ENCODE assay signal across 18 cellular contexts in the genomic region with DNA sequence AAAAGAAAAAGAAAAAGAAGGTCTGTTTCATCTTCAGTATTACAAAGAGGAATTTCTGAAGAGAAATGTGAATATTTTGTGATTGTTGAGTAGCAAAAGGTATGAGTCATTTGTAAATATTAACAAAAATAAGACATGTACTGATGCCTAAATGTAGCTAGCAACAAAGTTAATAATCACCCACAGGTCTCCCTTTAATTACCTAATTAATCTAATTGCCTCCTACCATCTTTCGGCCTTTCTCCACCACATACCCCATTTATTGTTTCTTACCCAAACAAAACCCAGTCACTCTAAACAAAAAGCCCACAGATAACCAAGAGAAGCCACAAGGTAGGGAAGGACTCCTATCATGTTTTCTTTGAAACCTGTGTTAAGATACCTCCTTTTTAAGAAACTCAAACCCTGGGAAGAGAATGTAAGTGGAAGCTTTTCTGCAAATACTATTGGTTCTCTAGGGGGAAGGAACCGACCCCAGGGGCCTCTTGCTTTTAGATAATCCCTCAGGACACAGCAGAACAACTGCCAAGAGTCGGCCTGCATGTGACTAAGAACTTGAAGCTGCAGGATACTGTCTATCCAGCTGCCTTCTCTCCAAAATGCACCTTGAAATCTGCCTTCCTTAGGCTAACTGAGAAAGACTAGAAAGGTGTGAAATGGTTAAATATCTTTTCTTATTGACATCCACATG. TPM values are rescaled to one million over a fixed set of nuclear protein-coding genes. Genes with fewer than 3 reads are reported as not detected.
DNase-seq lines count a peak whose midpoint lies in the region; ATAC-seq and TF ChIP-seq lines count a peak whose summit lies in the region.
"Had no signal": no experiment of that assay in that cellular context is flagged by ENCODE, and none has a peak within 500 bp of the region (broad histone marks: within the 10 kb centered on the region; RNA-seq: fewer than 3 reads in every experiment).

No MANE protein-coding gene starts in this region.

- H3K27me3 ChIP-seq in PC-3 (ENCODE audit: low read length): no peaks in the 10 kb centered on the region
- H3K27me3 ChIP-seq: thyroid gland had no signal

- H3K4me3 ChIP-seq in PC-3 (ENCODE audit: low read length) (no peak overlapping the region), fibroblast of pulmonary artery (replicated peaks; ENCODE audit: low read depth, low read length) (no peak overlapping the region)
- H3K4me3 ChIP-seq: thyroid gland had no signal

- H3K4me2 ChIP-seq in PC-3 (ENCODE audit: low read length): no peak overlapping the region

- POLR2A ChIA-PET in PC-3 (lab: Charles Lee; ENCODE audit: unreplicated experiment): no interaction called here

- H2AFZ ChIP-seq in PC-3 (ENCODE audit: low read length): peak overlapping the region; percentile 24; the same call in 1 of the 2 replicates

- H3K36me3 ChIP-seq in PC-3 (ENCODE audit: low read depth, low read length): no peaks in the 10 kb centered on the region
- H3K36me3 ChIP-seq: thyroid gland had no signal

- intact Hi-C loops in PC-3 (cut with micrococcal nuclease) (no loop called here), sciatic nerve (cut with DNase I) (no loop called here)

- no peaks in the 10 kb centered on the region for H4K20me1 ChIP-seq in PC-3 (ENCODE audit: low read length)

- H3K9me3 ChIP-seq in PC-3 (ENCODE audit: low read length): no peaks in the 10 kb centered on the region
- H3K9me3 ChIP-seq: thyroid gland had no signal

- ATAC-seq in PC-3: peak; percentile 40
- no peak for ATAC-seq in sciatic nerve
- no peak for ATAC-seq in GM21619 (IDR thresholded peaks at IDR 0.05; ENCODE audit: unreplicated experiment)
- ATAC-seq: activated CD8-positive, alpha-beta memory T cell treated with anti-CD3 and anti-CD28 coated beads, Interleukin-2, amount 10 ng/mL, durations not matched to agents 7 days and 5 days; CD8-positive, alpha-beta T cell; esophagus mucosa had no signal

- DNase-seq in LHCN-M2 (ENCODE audit: low read depth): peak; percentile 40
- DNase-seq in PC-3: no peak
- DNase-seq in fibroblast of pulmonary artery (ENCODE audit: low read depth): peak; percentile 41
- peak; percentile 15 for DNase-seq in sciatic nerve (ENCODE audit: low spot score)
- DNase-seq in activated CD4-positive, alpha-beta T cell treated with anti-CD3 and anti-CD28 coated beads, Interleukin-2, amount 50 U/mL, for 1 hour: no peak
- DNase-seq in RPMI8226: no peak
- DNase-seq: activated CD4-positive, alpha-beta T cell treated with anti-CD3 and anti-CD28 coated beads for 48 hours; activated CD8-positive, alpha-beta memory T cell treated with anti-CD3 and anti-CD28 coated beads, Interleukin-2, amount 10 ng/mL, durations not matched to agents 7 days and 5 days; activated naive CD8-positive, alpha-beta T cell treated with anti-CD3 and anti-CD28 coated beads for 36 hours; CD8-positive, alpha-beta T cell; DMS79; effector memory CD4-positive, alpha-beta T cell; Karpas-422; kidney glomerular epithelial cell; SHP77; thyroid gland had no signal

- BruUV-seq in PC-3 (replicated peaks; lab: Mats Ljungman, UMichigan): no TSS peak

- H3K27ac ChIP-seq in PC-3 (ENCODE audit: low read length): no peak overlapping the region
- H3K27ac ChIP-seq: thyroid gland had no signal

- no peaks in the 10 kb centered on the region for H3F3A ChIP-seq in PC-3 (ENCODE audit: low read length, unreplicated experiment)

- no peaks in the 10 kb centered on the region for H3K79me2 ChIP-seq in PC-3 (ENCODE audit: low read length)

- peaks cover under 1% of the 10 kb centered on the region; the same call in 1 of the 2 replicates for H3K4me1 ChIP-seq in PC-3 (ENCODE audit: insufficient read depth, low read length)
- H3K4me1 ChIP-seq: thyroid gland had no signal

- H3K9me2 ChIP-seq in PC-3 (replicated peaks; ENCODE audit: low read length): no peaks in the 10 kb centered on the region

- TF ChIP-seq CTCF in PC-3 (conservative IDR thresholded peaks at IDR 0.05; ENCODE audit: low read depth, low read length): no peak
- no peak for TF ChIP-seq CTCF in fibroblast of pulmonary artery (IDR thresholded peaks at IDR 0.05; ENCODE audit: low read length, missing control alignments)

- H3K9ac ChIP-seq in PC-3 (ENCODE audit: low read length): no peak overlapping the region

- CTCF ChIA-PET in PC-3 (lab: Charles Lee): no interaction called here

RNA-seq across cellular contexts. Expression of gene STK38, which starts 16.1 kb away (rescaled TPM):
- total RNA-seq in LHCN-M2 (2014; rRNA removed) (29.5 and 36.9 TPM in 2 replicates), PC-3 (2014; rRNA removed) (25.7 and 26.9 TPM in 2 replicates), sciatic nerve (39.7 TPM)
- 38.4 TPM for polyA plus RNA-seq in LHCN-M2 (2012)

RNA-seq across cellular contexts. Expression of gene SRSF3, which starts 30.8 kb away (rescaled TPM):
- 137 and 181 TPM in 2 replicates for total RNA-seq in LHCN-M2 (2014; rRNA removed)
- polyA plus RNA-seq in LHCN-M2 (2012): 287 TPM
- 206 and 297 TPM in 2 replicates for total RNA-seq in PC-3 (2014; rRNA removed)
- 218 TPM for total RNA-seq in sciatic nerve

Comparison
In these comparisons a context has a peak if more than half of its experiments do, and no peak if none do; other contexts are left out.
1. DNase-seq: peak in LHCN-M2 (single experiment), fibroblast of pulmonary artery (single experiment) and sciatic nerve (single experiment); none in PC-3 (single experiment), activated CD4-positive, alpha-beta T cell treated with anti-CD3 and anti-CD28 coated beads, Interleukin-2, amount 50 U/mL, for 1 hour (single experiment) and RPMI8226 (single experiment).